ENCODE assay signal across 1 cellular context in genomic region chr2:227657204-227657845, GRCh38.
TF ChIP-seq lines count a peak whose summit lies in the region.

No MANE protein-coding gene starts in this region.

TF ChIP-seq in A549, 52 proteins besides CTCF, POLR2A, EP300 and RAD21:
- TF ChIP-seq NR3C1 (IDR thresholded peaks at IDR 0.05) (no peak), HOXB13 (CRISPR knock-in tag; IDR thresholded peaks at IDR 0.05; ENCODE audit: low read depth) (no peak), HOXB5 (CRISPR knock-in tag; IDR thresholded peaks at IDR 0.05) (no peak), BHLHE40 (IDR thresholded peaks at IDR 0.05; ENCODE audit: low read depth, low read length) (no peak), RARB (CRISPR knock-in tag; IDR thresholded peaks at IDR 0.05) (no peak), MAZ (IDR thresholded peaks at IDR 0.05; ENCODE audit: borderline replicate concordance, low read depth, low read length) (no peak), PBX3 (IDR thresholded peaks at IDR 0.05) (no peak), NPAS2 (CRISPR knock-in tag; IDR thresholded peaks at IDR 0.05; ENCODE audit: borderline replicate concordance) (no peak), ZSCAN20 (CRISPR knock-in tag; IDR thresholded peaks at IDR 0.05) (no peak), CBX8 (IDR thresholded peaks at IDR 0.05) (no peak), RFX5 (IDR thresholded peaks at IDR 0.05) (no peak), CEBPB (IDR thresholded peaks at IDR 0.05) (no peak), JUN (IDR thresholded peaks at IDR 0.05) (no peak), CHD2 (IDR thresholded peaks at IDR 0.05; ENCODE audit: low read length, partially characterized antibody) (no peak)
- TF ChIP-seq, protein P1, sequence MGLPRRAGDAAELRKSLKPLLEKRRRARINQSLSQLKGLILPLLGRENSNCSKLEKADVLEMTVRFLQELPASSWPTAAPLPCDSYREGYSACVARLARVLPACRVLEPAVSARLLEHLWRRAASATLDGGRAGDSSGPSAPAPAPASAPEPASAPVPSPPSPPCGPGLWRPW (IDR thresholded peaks at IDR 0.05) = no peak
- TF ChIP-seq, protein P2, sequence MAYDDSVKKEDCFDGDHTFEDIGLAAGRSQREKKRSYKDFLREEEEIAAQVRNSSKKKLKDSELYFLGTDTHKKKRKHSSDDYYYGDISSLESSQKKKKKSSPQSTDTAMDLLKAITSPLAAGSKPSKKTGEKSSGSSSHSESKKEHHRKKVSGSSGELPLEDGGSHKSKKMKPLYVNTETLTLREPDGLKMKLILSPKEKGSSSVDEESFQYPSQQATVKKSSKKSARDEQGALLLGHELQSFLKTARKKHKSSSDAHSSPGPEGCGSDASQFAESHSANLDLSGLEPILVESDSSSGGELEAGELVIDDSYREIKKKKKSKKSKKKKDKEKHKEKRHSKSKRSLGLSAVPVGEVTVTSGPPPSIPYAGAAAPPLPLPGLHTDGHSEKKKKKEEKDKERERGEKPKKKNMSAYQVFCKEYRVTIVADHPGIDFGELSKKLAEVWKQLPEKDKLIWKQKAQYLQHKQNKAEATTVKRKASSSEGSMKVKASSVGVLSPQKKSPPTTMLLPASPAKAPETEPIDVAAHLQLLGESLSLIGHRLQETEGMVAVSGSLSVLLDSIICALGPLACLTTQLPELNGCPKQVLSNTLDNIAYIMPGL (CRISPR knock-in tag; IDR thresholded peaks at IDR 0.05; ENCODE audit: borderline replicate concordance) = no peak
